8 cellular contexts compared by ENCODE assay signal in the genomic region with DNA sequence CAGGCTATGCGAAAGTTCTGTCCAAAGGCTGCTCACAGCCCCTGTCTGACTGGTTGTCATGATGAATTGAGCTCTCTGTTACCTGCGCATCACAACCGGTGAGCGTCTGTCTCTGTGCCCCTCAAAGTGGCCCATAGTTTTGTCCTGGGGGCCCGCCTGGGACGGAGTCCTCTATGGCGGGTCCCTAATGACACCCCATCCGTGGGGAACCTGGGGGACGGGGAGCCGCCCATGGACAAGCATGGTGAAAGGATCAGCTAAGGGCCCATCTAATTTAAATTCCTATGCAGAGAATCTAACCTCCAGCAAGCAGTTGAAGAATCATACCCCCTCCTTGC. TPM values are rescaled to one million over a fixed set of nuclear protein-coding genes. Genes with fewer than 3 reads are reported as not detected.
DNase-seq lines count a peak whose midpoint lies in the region; ATAC-seq and TF ChIP-seq lines count a peak whose summit lies in the region.

No MANE protein-coding gene starts in this region.

- peaks cover 49% of the 10 kb centered on the region for H3K36me3 ChIP-seq in lower lobe of right lung
- H3K36me3 ChIP-seq in aorta (ENCODE audit: control insufficient read depth in 1 of 2, insufficient read depth in 2 of 2, low read length in 1 of 2) = no peaks in the 10 kb centered on the region

- H3K27me3 ChIP-seq in lower lobe of right lung (ENCODE audit: low read depth) = no peaks in the 10 kb centered on the region
- no peaks in the 10 kb centered on the region for H3K27me3 ChIP-seq in aorta (ENCODE audit: control insufficient read depth in 1 of 2, insufficient read depth in 2 of 2, low read length in 1 of 2)

- intact Hi-C loops in lower lobe of right lung (cut with DNase I) = no loop called here
- intact Hi-C loops in aorta (cut with DNase I) = loop anchor here in 1 of 2 donors (2.0 kb wide), 1 partner anchor 26 kb away; no protein-coding TSS in a partner anchor

- peak overlapping the region; percentile 76 for H3K4me3 ChIP-seq in astrocyte of the cerebellum (ENCODE audit: low read depth, low read length)
- peak overlapping the region; percentile 88 for H3K4me3 ChIP-seq in lower lobe of right lung
- peak overlapping the region; percentile 53 to 55 for H3K4me3 ChIP-seq in aorta (ENCODE audit: low read length in 2 of 2)

- peak overlapping the region; percentile 90 for H3K27ac ChIP-seq in lower lobe of right lung
- peak overlapping the region in 1 of 2 donors; percentile 0 for H3K27ac ChIP-seq in aorta (ENCODE audit: low read depth in 1 of 2, low read length in 2 of 2)

- in situ Hi-C loops in astrocyte of the cerebellum (cut with HindIII; ENCODE audit: low sequenced_read_pairs) = no loop called here

- H3K9me3 ChIP-seq in lower lobe of right lung = no peaks in the 10 kb centered on the region
- no peaks in the 10 kb centered on the region for H3K9me3 ChIP-seq in aorta (ENCODE audit: control insufficient read depth, low read length)

- 7 to 8% methylated on average over 10 of the region's 10 CpGs for WGBS in aorta, 2 donors

- H3K4me1 ChIP-seq in lower lobe of right lung (peaks cover 25% of the 10 kb centered on the region), aorta (ENCODE audit: control insufficient read depth in 1 of 2, insufficient read depth in 2 of 2, low read length in 2 of 2) (peaks cover 0 to 2% of the 10 kb centered on the region in 2 donors)

- no peak for TF ChIP-seq CTCF in astrocyte of the cerebellum (IDR thresholded peaks at IDR 0.05; ENCODE audit: low read depth, low read length, missing control alignments)
- no peak for TF ChIP-seq CTCF in lower lobe of right lung (IDR thresholded peaks at IDR 0.05)

- no peak for DNase-seq in astrocyte of the cerebellum (ENCODE audit: low read depth)
- no peak for DNase-seq in lower lobe of right lung
- no peak for DNase-seq in aorta
- DNase-seq in GOT3 (lab: John Stamatoyannopoulos, UW) = no peak
- DNase-seq in effector CD4-positive, alpha-beta T cell = no peak

- ATAC-seq in GM18873 (IDR thresholded peaks at IDR 0.05; ENCODE audit: low FRiP score, unreplicated experiment) (peak; percentile 2), HG03159 (IDR thresholded peaks at IDR 0.05; ENCODE audit: unreplicated experiment) (peak; percentile 31), lower lobe of right lung (peak; percentile 3 to 4), aorta (ENCODE audit: low FRiP score) (no peak), GM21381 (IDR thresholded peaks at IDR 0.05; ENCODE audit: unreplicated experiment) (no peak)

RNA-seq across cellular contexts. Expression of gene ELMOD3, which starts 0.5 kb away (rescaled TPM):
- total RNA-seq in lower lobe of right lung (19.6 TPM), aorta (10 to 100 TPM; 17.0 to 26.6 TPM)
- 10 to 100 TPM in 1 of 2 donors, 1 to 10 TPM in 1; 9.5 to 38.3 TPM for polyA plus RNA-seq in aorta

RNA-seq across cellular contexts. Expression of gene RETSAT, which starts 0.7 kb away (rescaled TPM):
- total RNA-seq in lower lobe of right lung (55.5 TPM), aorta (10 to 100 TPM; 23.8 to 29.5 TPM)
- 10 to 100 TPM; 18.9 to 22.7 TPM for polyA plus RNA-seq in aorta

RNA-seq across cellular contexts. Expression of gene TGOLN2, which starts 27.3 kb away (rescaled TPM):
- total RNA-seq in lower lobe of right lung = 171 TPM
- 100 to 1,000 TPM; 116 to 123 TPM for total RNA-seq in aorta
- polyA plus RNA-seq in aorta = 10 to 100 TPM; 37.1 to 58.5 TPM

RNA-seq across cellular contexts. Expression of gene CAPG, which starts 55.1 kb away (rescaled TPM):
- total RNA-seq in lower lobe of right lung = 555 TPM
- total RNA-seq in aorta = 10 to 100 TPM; 67.1 to 78.5 TPM
- 100 to 1,000 TPM in 1 of 2 donors, 10 to 100 TPM in 1; 24.9 to 103 TPM for polyA plus RNA-seq in aorta

Comparison
In these comparisons a context has a peak if more than half of its experiments do, and no peak if none do; other contexts are left out.
1. ATAC-seq: peak in GM18873 (single experiment), HG03159 (single experiment) and lower lobe of right lung (2 of 2); none in aorta (single experiment) and GM21381 (single experiment).
2. Peak in every context shown above with its lines, with median percentiles within 50 percentile points of each other: H3K4me3 ChIP-seq.